In the genomic region with DNA sequence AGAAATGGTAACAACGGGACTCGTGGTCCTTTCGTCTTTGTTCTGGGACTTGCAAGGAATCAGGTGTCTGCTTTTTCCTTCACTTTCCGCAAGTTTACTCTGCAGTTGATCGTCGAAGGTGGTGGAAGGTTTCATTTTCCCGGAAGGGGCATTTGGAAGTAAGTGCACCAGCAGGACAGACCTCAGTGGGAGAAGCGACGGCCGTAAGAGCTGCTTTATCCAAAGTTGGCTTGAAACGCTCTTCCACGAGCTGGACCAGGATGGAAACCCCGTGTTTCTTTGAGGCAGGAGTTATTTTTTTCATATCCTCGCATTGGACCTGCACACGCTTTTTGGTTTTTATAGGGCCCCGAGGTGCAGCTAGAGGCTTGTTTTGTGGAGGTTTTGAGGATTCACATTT, we compare ENCODE assay signal across 8 cellular contexts. TPM values are rescaled to one million over a fixed set of nuclear protein-coding genes. Genes with fewer than 3 reads are reported as not detected.
DNase-seq lines count a peak whose midpoint lies in the region; FAIRE-seq and TF ChIP-seq lines count a peak whose summit lies in the region.

No MANE protein-coding gene starts in this region.

- H3K4me3 ChIP-seq in ACC112 (ENCODE audit: low read depth, low read length) = peak overlapping the region; percentile 87
- no peak overlapping the region for H3K4me3 ChIP-seq in KMS-11 (IDR thresholded peaks at IDR 0.05; ENCODE audit: insufficient read depth, low read depth, low read length)
- peak overlapping the region; percentile 86 for H3K4me3 ChIP-seq in choroid plexus epithelial cell (ENCODE audit: low read depth, low read length)
- H3K4me3 ChIP-seq in muscle layer of duodenum (ENCODE audit: low read depth in 1 of 2, low read length in 2 of 2) = peak overlapping the region; percentile 86 to 87

- peak overlapping the region; percentile 78 for H3K27ac ChIP-seq in ACC112 (ENCODE audit: low read depth, low read length)
- H3K27ac ChIP-seq in KMS-11 = no peak overlapping the region
- H3K27ac ChIP-seq in muscle layer of duodenum (ENCODE audit: low read length) = peak overlapping the region; percentile 96

- no peaks in the 10 kb centered on the region for H3K9me3 ChIP-seq in muscle layer of duodenum (ENCODE audit: control insufficient read depth in 1 of 2, low read length in 2 of 2)

- no peak for TF ChIP-seq POLR2A in GM12891 (IDR thresholded peaks at IDR 0.05; ENCODE audit: low read depth, low read length)

- H3K79me2 ChIP-seq in ACC112 (ENCODE audit: control insufficient read depth, insufficient read depth, low read length, unreplicated experiment) (peaks cover 61% of the 10 kb centered on the region), KMS-11 (ENCODE audit: insufficient read depth, low read depth) (peaks cover 13% of the 10 kb centered on the region)

- FAIRE-seq in GM12891 (lab: Jason Lieb, UNC) = no peak

- DNase-seq in choroid plexus epithelial cell (ENCODE audit: low read depth) = peak; percentile 28
- DNase-seq in ecto neural progenitor cell (ENCODE audit: low spot score) = no peak
- no peak for DNase-seq in stimulated activated CD4-positive, alpha-beta T cell treated with anti-CD3 and anti-CD28 coated beads, Interleukin-4, amount 100 ng/mL, for 24 hours
- no peak for DNase-seq in NCI-H2171 (lab: John Stamatoyannopoulos, UW)
- DNase-seq in GM12891 (ENCODE audit: insufficient read length, low spot score) = no peak

- H3K4me1 ChIP-seq in ACC112 (ENCODE audit: control insufficient read depth, insufficient read depth, low read length, unreplicated experiment) = peaks cover 42% of the 10 kb centered on the region
- H3K4me1 ChIP-seq in KMS-11 (ENCODE audit: low read depth, poor library complexity, severe bottlenecking) = peaks cover 29% of the 10 kb centered on the region
- H3K4me1 ChIP-seq in muscle layer of duodenum (ENCODE audit: control insufficient read depth in 1 of 2, insufficient read depth in 2 of 2, low read length in 2 of 2) = peaks cover 35 to 60% of the 10 kb centered on the region in 2 donors

- H3K27me3 ChIP-seq in ACC112 (ENCODE audit: insufficient read depth, low read length) = no peaks in the 10 kb centered on the region
- H3K27me3 ChIP-seq in KMS-11 (ENCODE audit: insufficient read depth, low read depth) = no peaks in the 10 kb centered on the region
- H3K27me3 ChIP-seq in muscle layer of duodenum (ENCODE audit: low read depth, low read length) = no peaks in the 10 kb centered on the region

- no peaks in the 10 kb centered on the region for H4K20me1 ChIP-seq in KMS-11 (ENCODE audit: insufficient read depth)

- H2AFZ ChIP-seq in ACC112 (ENCODE audit: low read length, unreplicated experiment) (no peak overlapping the region), KMS-11 (ENCODE audit: low read depth) (no peak overlapping the region)

- H3K9ac ChIP-seq in KMS-11 = no peak overlapping the region

- no peak for TF ChIP-seq CTCF in KMS-11 (conservative IDR thresholded peaks at IDR 0.05; ENCODE audit: low read depth, low read length)
- no peak for TF ChIP-seq CTCF in choroid plexus epithelial cell (conservative IDR thresholded peaks at IDR 0.05; ENCODE audit: low read depth, low read length)

- H3K4me2 ChIP-seq in KMS-11 = peak overlapping the region; percentile 95; the same call in 1 of the 2 replicates

- H3K36me3 ChIP-seq in ACC112 (ENCODE audit: insufficient read depth, low read length) = peaks cover 4% of the 10 kb centered on the region; the same call in 1 of the 2 replicates
- H3K36me3 ChIP-seq in KMS-11 (ENCODE audit: insufficient read depth) = no peaks in the 10 kb centered on the region
- H3K36me3 ChIP-seq in muscle layer of duodenum (ENCODE audit: control insufficient read depth in 1 of 2, insufficient read depth in 2 of 2, low read length in 2 of 2) = peaks cover 3 to 8% of the 10 kb centered on the region in 2 donors

TF ChIP-seq in GM12891, 5 proteins besides CTCF, POLR2A, EP300 and RAD21:
- TF ChIP-seq POU2F2 (IDR thresholded peaks at IDR 0.05; ENCODE audit: low read depth, low read length) (no peak), TAF1 (IDR thresholded peaks at IDR 0.05; ENCODE audit: low read depth, low read length) (no peak), SPI1 (IDR thresholded peaks at IDR 0.05; ENCODE audit: low read depth, low read length) (no peak), POLR2AphosphoS5 (IDR thresholded peaks at IDR 0.05; ENCODE audit: low read depth, low read length) (no peak), PAX5 (IDR thresholded peaks at IDR 0.05; ENCODE audit: insufficient read depth, low read length, severe bottlenecking) (no peak)

RNA-seq across cellular contexts. Expression of a gene that starts 1.2 kb away (rescaled TPM):
- polyA plus RNA-seq in GM12891 (2012; ENCODE audit: low read depth, missing spikeins) = 55.4 TPM

RNA-seq across cellular contexts. Expression of a gene that starts 30.7 kb away (rescaled TPM):
- 6.0 TPM for polyA plus RNA-seq in GM12891 (2012; ENCODE audit: low read depth, missing spikeins)
